ENCODE assay signal across 1 cellular context in genomic region chr3:171906951-171907676, GRCh38.
TF ChIP-seq lines count a peak whose summit lies in the region.

No MANE protein-coding gene starts in this region.

TF ChIP-seq in HepG2, 621 proteins besides CTCF, POLR2A, EP300 and RAD21 (continued from another document and continues in another):
- TF ChIP-seq, protein P1, sequence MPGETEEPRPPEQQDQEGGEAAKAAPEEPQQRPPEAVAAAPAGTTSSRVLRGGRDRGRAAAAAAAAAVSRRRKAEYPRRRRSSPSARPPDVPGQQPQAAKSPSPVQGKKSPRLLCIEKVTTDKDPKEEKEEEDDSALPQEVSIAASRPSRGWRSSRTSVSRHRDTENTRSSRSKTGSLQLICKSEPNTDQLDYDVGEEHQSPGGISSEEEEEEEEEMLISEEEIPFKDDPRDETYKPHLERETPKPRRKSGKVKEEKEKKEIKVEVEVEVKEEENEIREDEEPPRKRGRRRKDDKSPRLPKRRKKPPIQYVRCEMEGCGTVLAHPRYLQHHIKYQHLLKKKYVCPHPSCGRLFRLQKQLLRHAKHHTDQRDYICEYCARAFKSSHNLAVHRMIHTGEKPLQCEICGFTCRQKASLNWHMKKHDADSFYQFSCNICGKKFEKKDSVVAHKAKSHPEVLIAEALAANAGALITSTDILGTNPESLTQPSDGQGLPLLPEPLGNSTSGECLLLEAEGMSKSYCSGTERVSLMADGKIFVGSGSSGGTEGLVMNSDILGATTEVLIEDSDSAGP (CRISPR knock-in tag; IDR thresholded peaks at IDR 0.05; ENCODE audit: borderline replicate concordance) = peak; percentile 32; the same call in 1 of the 2 replicates
- TF ChIP-seq ARID4A (CRISPR knock-in tag; IDR thresholded peaks at IDR 0.05; ENCODE audit: borderline replicate concordance) (no peak), ZNF687 (CRISPR knock-in tag; IDR thresholded peaks at IDR 0.05) (peak; percentile 37; the same call in 1 of the 2 replicates), TCF7 (IDR thresholded peaks at IDR 0.05; ENCODE audit: low read depth) (no peak), ZNF777 (CRISPR knock-in tag; IDR thresholded peaks at IDR 0.05) (no peak), XBP1 (CRISPR knock-in tag; IDR thresholded peaks at IDR 0.05) (no peak), ZNF782 (CRISPR knock-in tag; IDR thresholded peaks at IDR 0.05; ENCODE audit: borderline replicate concordance) (no peak), ZNF768 (CRISPR knock-in tag; IDR thresholded peaks at IDR 0.05) (0 out of 2 replicates have a peak, but pooled peaks have one; percentile 45), ZIK1 (CRISPR knock-in tag; IDR thresholded peaks at IDR 0.05; ENCODE audit: borderline replicate concordance, low read depth) (no peak), PRDM4 (CRISPR knock-in tag; IDR thresholded peaks at IDR 0.05; ENCODE audit: borderline replicate concordance) (no peak), MAZ (IDR thresholded peaks at IDR 0.05; ENCODE audit: borderline replicate concordance, low read depth, low read length) (no peak), MAZ (CRISPR knock-in tag; IDR thresholded peaks at IDR 0.05; ENCODE audit: low read depth) (no peak), HDAC2 (CRISPR knock-in tag; IDR thresholded peaks at IDR 0.05) (no peak), ZBTB38 (CRISPR knock-in tag; IDR thresholded peaks at IDR 0.05) (0 out of 2 replicates have a peak, but pooled peaks have one; percentile 17), ZNF280D (CRISPR knock-in tag; IDR thresholded peaks at IDR 0.05) (no peak), ZSCAN22 (CRISPR knock-in tag; IDR thresholded peaks at IDR 0.05) (no peak), TRAFD1 (CRISPR knock-in tag; IDR thresholded peaks at IDR 0.05; ENCODE audit: borderline replicate concordance) (no peak), ZNF280B (CRISPR knock-in tag; IDR thresholded peaks at IDR 0.05; ENCODE audit: borderline replicate concordance) (0 out of 2 replicates have a peak, but pooled peaks have one; percentile 26), ZNF17 (CRISPR knock-in tag; IDR thresholded peaks at IDR 0.05) (no peak), ZSCAN12 (CRISPR knock-in tag; IDR thresholded peaks at IDR 0.05) (no peak), ZFP62 (CRISPR knock-in tag; IDR thresholded peaks at IDR 0.05) (no peak), DPF2 (CRISPR knock-in tag; IDR thresholded peaks at IDR 0.05; ENCODE audit: borderline replicate concordance, low read depth) (no peak), ZNF709 (CRISPR knock-in tag; IDR thresholded peaks at IDR 0.05) (no peak), ZNF580 (CRISPR knock-in tag; IDR thresholded peaks at IDR 0.05; ENCODE audit: borderline replicate concordance, low read depth) (no peak), SP4 (CRISPR knock-in tag; IDR thresholded peaks at IDR 0.05) (no peak), SIX1 (CRISPR knock-in tag; IDR thresholded peaks at IDR 0.05; ENCODE audit: borderline replicate concordance) (no peak)
- TF ChIP-seq, protein P2, sequence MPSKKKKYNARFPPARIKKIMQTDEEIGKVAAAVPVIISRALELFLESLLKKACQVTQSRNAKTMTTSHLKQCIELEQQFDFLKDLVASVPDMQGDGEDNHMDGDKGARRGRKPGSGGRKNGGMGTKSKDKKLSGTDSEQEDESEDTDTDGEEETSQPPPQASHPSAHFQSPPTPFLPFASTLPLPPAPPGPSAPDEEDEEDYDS (CRISPR knock-in tag; IDR thresholded peaks at IDR 0.05) = no peak
- TF ChIP-seq, protein P3, sequence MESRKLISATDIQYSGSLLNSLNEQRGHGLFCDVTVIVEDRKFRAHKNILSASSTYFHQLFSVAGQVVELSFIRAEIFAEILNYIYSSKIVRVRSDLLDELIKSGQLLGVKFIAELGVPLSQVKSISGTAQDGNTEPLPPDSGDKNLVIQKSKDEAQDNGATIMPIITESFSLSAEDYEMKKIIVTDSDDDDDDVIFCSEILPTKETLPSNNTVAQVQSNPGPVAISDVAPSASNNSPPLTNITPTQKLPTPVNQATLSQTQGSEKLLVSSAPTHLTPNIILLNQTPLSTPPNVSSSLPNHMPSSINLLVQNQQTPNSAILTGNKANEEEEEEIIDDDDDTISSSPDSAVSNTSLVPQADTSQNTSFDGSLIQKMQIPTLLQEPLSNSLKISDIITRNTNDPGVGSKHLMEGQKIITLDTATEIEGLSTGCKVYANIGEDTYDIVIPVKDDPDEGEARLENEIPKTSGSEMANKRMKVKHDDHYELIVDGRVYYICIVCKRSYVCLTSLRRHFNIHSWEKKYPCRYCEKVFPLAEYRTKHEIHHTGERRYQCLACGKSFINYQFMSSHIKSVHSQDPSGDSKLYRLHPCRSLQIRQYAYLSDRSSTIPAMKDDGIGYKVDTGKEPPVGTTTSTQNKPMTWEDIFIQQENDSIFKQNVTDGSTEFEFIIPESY (CRISPR knock-in tag; IDR thresholded peaks at IDR 0.05) = 0 out of 2 replicates have a peak, but pooled peaks have one; percentile 13
- TF ChIP-seq, protein P4, sequence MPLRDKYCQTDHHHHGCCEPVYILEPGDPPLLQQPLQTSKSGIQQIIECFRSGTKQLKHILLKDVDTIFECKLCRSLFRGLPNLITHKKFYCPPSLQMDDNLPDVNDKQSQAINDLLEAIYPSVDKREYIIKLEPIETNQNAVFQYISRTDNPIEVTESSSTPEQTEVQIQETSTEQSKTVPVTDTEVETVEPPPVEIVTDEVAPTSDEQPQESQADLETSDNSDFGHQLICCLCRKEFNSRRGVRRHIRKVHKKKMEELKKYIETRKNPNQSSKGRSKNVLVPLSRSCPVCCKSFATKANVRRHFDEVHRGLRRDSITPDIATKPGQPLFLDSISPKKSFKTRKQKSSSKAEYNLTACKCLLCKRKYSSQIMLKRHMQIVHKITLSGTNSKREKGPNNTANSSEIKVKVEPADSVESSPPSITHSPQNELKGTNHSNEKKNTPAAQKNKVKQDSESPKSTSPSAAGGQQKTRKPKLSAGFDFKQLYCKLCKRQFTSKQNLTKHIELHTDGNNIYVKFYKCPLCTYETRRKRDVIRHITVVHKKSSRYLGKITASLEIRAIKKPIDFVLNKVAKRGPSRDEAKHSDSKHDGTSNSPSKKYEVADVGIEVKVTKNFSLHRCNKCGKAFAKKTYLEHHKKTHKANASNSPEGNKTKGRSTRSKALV (CRISPR knock-in tag; IDR thresholded peaks at IDR 0.05) = no peak
